In genomic region chr16:48590476-48590875, GRCh38 we compare ENCODE assay signal across 19 cellular contexts. TPM values are rescaled to one million over a fixed set of nuclear protein-coding genes. Genes with fewer than 3 reads are reported as not detected.
A peak's percentile ranks its signal among the peaks of the same experiment; 100 is the strongest.
DNase-seq lines count a peak whose midpoint lies in the region; ATAC-seq and TF ChIP-seq lines count a peak whose summit lies in the region.
"Had no signal": no experiment of that assay in that cellular context is flagged by ENCODE, and none has a peak within 500 bp of the region (broad histone marks: within the 10 kb centered on the region; RNA-seq: fewer than 3 reads in every experiment).

No MANE protein-coding gene starts in this region.

- no peak for TF ChIP-seq POLR2A in suprapubic skin (IDR thresholded peaks at IDR 0.05)

- no peak overlapping the region for H3K27ac ChIP-seq in right atrium auricular region
- H3K27ac ChIP-seq in left ventricle myocardium inferior (replicated peaks), result peak overlapping the region; percentile 56
- H3K27ac ChIP-seq in suprapubic skin, result no peak overlapping the region
- H3K27ac ChIP-seq: PC-9 had no signal

- H3K27me3 ChIP-seq in right atrium auricular region (no peaks in the 10 kb centered on the region), left ventricle myocardium inferior (ENCODE audit: low read depth) (no peaks in the 10 kb centered on the region), suprapubic skin (no peaks in the 10 kb centered on the region)
- H3K27me3 ChIP-seq: MG63 had no signal

- no peak for TF ChIP-seq CTCF in right atrium auricular region (IDR thresholded peaks at IDR 0.05)
- no peak for TF ChIP-seq CTCF in left ventricle myocardium inferior (IDR thresholded peaks at IDR 0.05; ENCODE audit: borderline replicate concordance)
- no peak for TF ChIP-seq CTCF in suprapubic skin (IDR thresholded peaks at IDR 0.05)

- no peak for TF ChIP-seq EP300 in suprapubic skin (IDR thresholded peaks at IDR 0.05)

- H3K4me3 ChIP-seq in right atrium auricular region (no peak overlapping the region), left ventricle myocardium inferior (no peak overlapping the region), suprapubic skin (no peak overlapping the region)
- H3K4me3 ChIP-seq: HAP-1, MG63, PC-9 had no signal

- ATAC-seq in Right ventricle myocardium superior (ENCODE audit: poor library complexity), result peak; percentile 72
- no peak for ATAC-seq in GM19463 (IDR thresholded peaks at IDR 0.05; ENCODE audit: unreplicated experiment)

- H3K4me1 ChIP-seq in right atrium auricular region (peaks cover 0 to 26% of the 10 kb centered on the region in 2 donors), left ventricle myocardium inferior (peaks cover 59% of the 10 kb centered on the region), suprapubic skin (peaks cover 11% of the 10 kb centered on the region)
- H3K4me1 ChIP-seq: Caco-2, HAP-1 had no signal

- no peak for DNase-seq in Right ventricle myocardium superior
- DNase-seq in right atrium auricular region (ENCODE audit: low spot score), result no peak
- peak; percentile 31 for DNase-seq in cerebellar cortex (ENCODE audit: low spot score)
- no peak for DNase-seq in left ventricle myocardium inferior
- DNase-seq in middle frontal gyrus (ENCODE audit: extremely low spot score, low spot score), result no peak
- no peak for DNase-seq in suprapubic skin (ENCODE audit: low spot score in 2 of 2)
- DNase-seq: ACHN, AML-193, Caco-2, DMS153, IMR-90, Karpas-422, MG63, NCI-H1092, NCI-H2081 treated with DMSO at 0.1 percent for 48 hours, NCI-H510A treated with DMSO at 0.1 percent for 48 hours, PC-9 had no signal

- H3K36me3 ChIP-seq in right atrium auricular region, result no peaks in the 10 kb centered on the region
- no peaks in the 10 kb centered on the region for H3K36me3 ChIP-seq in left ventricle myocardium inferior
- H3K36me3 ChIP-seq in suprapubic skin, result peaks cover 8% of the 10 kb centered on the region
- H3K36me3 ChIP-seq: HAP-1 had no signal

- H3K9me3 ChIP-seq in right atrium auricular region (no peaks in the 10 kb centered on the region), left ventricle myocardium inferior (replicated peaks) (peaks cover 19% of the 10 kb centered on the region), suprapubic skin (peaks cover 3% of the 10 kb centered on the region)

- WGBS in suprapubic skin, result 94% methylated on average over 3 of the region's 5 CpGs

- intact Hi-C loops in Right ventricle myocardium superior (cut with DNase I) (no loop called here), left ventricle myocardium inferior (cut with micrococcal nuclease) (no loop called here)

RNA-seq across cellular contexts. Expression of gene N4BP1, which starts 19.5 kb away (rescaled TPM):
- 21.3 TPM for total RNA-seq in Right ventricle myocardium superior
- total RNA-seq in right atrium auricular region, result 10 to 100 TPM; 12.3 to 15.0 TPM
- total RNA-seq in left ventricle myocardium inferior, result 18.3 TPM
- total RNA-seq in suprapubic skin, result 10 to 100 TPM; 46.2 to 78.1 (median 66.5) TPM
